In the genomic region with DNA sequence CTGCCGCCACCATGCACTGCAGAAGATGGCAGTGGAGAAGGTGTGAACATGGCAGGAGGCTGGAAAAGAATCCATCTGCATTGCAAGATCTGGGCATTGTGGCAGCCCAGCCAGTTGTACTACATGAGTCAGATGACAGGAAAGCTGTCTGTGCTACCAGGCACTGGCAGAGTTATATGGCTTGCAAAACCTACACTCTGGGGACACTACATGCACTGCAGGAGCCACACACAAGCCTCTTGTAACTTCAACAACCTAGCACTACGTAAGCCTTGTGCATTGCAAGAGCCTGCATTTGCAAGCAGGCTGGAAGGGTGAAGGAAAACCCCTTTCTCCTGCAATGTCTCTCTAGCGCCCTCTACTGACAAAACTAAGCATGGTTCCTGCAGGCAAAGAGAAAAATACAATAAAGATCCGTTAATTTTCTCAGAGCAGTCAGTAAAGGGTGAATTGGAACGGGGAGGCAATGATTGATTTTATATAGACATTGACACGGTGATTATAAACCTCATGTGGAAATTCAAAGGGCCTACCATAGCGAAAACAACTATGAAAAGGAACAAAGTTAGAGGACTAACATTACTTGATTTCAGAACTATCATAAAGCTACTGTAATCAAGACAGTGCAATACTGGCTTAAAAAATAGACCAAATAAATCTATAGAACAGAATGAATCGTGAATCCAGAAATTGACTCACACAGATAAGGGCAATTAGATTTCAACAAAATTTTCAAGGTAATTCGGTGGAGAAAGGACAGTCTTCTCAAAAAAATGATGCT, we compare ENCODE assay signal across 8 cellular contexts. TPM values are rescaled to one million over a fixed set of nuclear protein-coding genes. Genes with fewer than 3 reads are reported as not detected.
DNase-seq lines count a peak whose midpoint lies in the region; ATAC-seq and TF ChIP-seq lines count a peak whose summit lies in the region.

No MANE protein-coding gene starts in this region.

- no peaks in the 10 kb centered on the region for H3K36me3 ChIP-seq in tibial nerve

- H3K4me3 ChIP-seq in epithelial cell of esophagus (ENCODE audit: low read length) (no peak overlapping the region), tibial nerve (no peak overlapping the region)

- ATAC-seq in GM19328 (IDR thresholded peaks at IDR 0.05; ENCODE audit: unreplicated experiment), result peak; percentile 79
- peak; percentile 78 for ATAC-seq in HG03342 (IDR thresholded peaks at IDR 0.05; ENCODE audit: unreplicated experiment)
- ATAC-seq in activated CD8-positive, alpha-beta T cell treated with anti-CD3 and anti-CD28 coated beads, Interleukin-2, amount 10 ng/mL, durations not matched to agents 7 days and 5 days, result peak; percentile 75
- ATAC-seq in naive B cell (ENCODE audit: low read depth in 2 of 2), result peak; percentile 69 to 77

- peak; percentile 99 for TF ChIP-seq CTCF in epithelial cell of esophagus (IDR thresholded peaks at IDR 0.05; ENCODE audit: insufficient read depth, low read depth, low read length, missing control alignments)
- TF ChIP-seq CTCF in tibial nerve (IDR thresholded peaks at IDR 0.05), result peak; percentile 65 to 96 (median 81)

- H3K9me3 ChIP-seq in tibial nerve, result no peaks in the 10 kb centered on the region

- no peak for TF ChIP-seq EP300 in tibial nerve (IDR thresholded peaks at IDR 0.05)

- no peak overlapping the region for H3K27ac Mint-ChIP-seq in activated CD8-positive, alpha-beta T cell treated with anti-CD3 and anti-CD28 coated beads, Interleukin-2, amount 10 ng/mL, durations not matched to agents 7 days and 5 days
- peak overlapping the region in 3 of 6 donors; percentile 5 to 30 (median 26) for H3K27ac Mint-ChIP-seq in naive B cell

- POLR2A ChIA-PET in activated CD8-positive, alpha-beta T cell treated with anti-CD3 and anti-CD28 coated beads, Interleukin-2, amount 10 ng/mL, durations not matched to agents 7 days and 5 days (lab: Charles Lee), result no interaction called here

- peaks cover 14% of the 10 kb centered on the region for H3K4me1 Mint-ChIP-seq in activated CD8-positive, alpha-beta T cell treated with anti-CD3 and anti-CD28 coated beads, Interleukin-2, amount 10 ng/mL, durations not matched to agents 7 days and 5 days (ENCODE audit: low read depth)
- H3K4me1 Mint-ChIP-seq in naive B cell, result peaks cover 0 to 13% (median 9%) of the 10 kb centered on the region in 3 donors

- no peak overlapping the region for H3K4me3 Mint-ChIP-seq in activated CD8-positive, alpha-beta T cell treated with anti-CD3 and anti-CD28 coated beads, Interleukin-2, amount 10 ng/mL, durations not matched to agents 7 days and 5 days
- H3K4me3 Mint-ChIP-seq in naive B cell, result no peak overlapping the region

- TF ChIP-seq POLR2A in tibial nerve (IDR thresholded peaks at IDR 0.05), result no peak

- H3K36me3 Mint-ChIP-seq in activated CD8-positive, alpha-beta T cell treated with anti-CD3 and anti-CD28 coated beads, Interleukin-2, amount 10 ng/mL, durations not matched to agents 7 days and 5 days (ENCODE audit: low read depth), result no peaks in the 10 kb centered on the region
- no peaks in the 10 kb centered on the region for H3K36me3 Mint-ChIP-seq in naive B cell

- H3K4me1 ChIP-seq in tibial nerve, result peaks cover 0 to 10% (median 0%) of the 10 kb centered on the region in 4 donors

- H3K9me3 Mint-ChIP-seq in activated CD8-positive, alpha-beta T cell treated with anti-CD3 and anti-CD28 coated beads, Interleukin-2, amount 10 ng/mL, durations not matched to agents 7 days and 5 days (ENCODE audit: insufficient read depth), result no peaks in the 10 kb centered on the region
- H3K9me3 Mint-ChIP-seq in naive B cell, result peaks cover 0 to 3% (median 1%) of the 10 kb centered on the region in 7 donors

- WGBS in tibial nerve, 2 donors, result 24 to 25% methylated on average over 9 of the region's 9 CpGs

- no peaks in the 10 kb centered on the region for H3K27me3 ChIP-seq in tibial nerve

- no peak overlapping the region for H3K27ac ChIP-seq in tibial nerve

- DNase-seq in CMK (ENCODE audit: low read depth) (peak; percentile 30), NCI-H748 (lab: John Stamatoyannopoulos, UW; ENCODE audit: unreplicated experiment) (peak; percentile 77), epithelial cell of esophagus (ENCODE audit: low read depth) (peak; percentile 73), naive B cell (peak; percentile 53), tibial nerve (ENCODE audit: low spot score in 2 of 2) (peak; percentile 16 to 80)
- peak; percentile 68 for DNase-seq in activated CD8-positive, alpha-beta T cell treated with anti-CD3 and anti-CD28 coated beads, Interleukin-2, amount 10 ng/mL, durations not matched to agents 7 days and 5 days

- peaks cover 17% of the 10 kb centered on the region for H3K27me3 Mint-ChIP-seq in activated CD8-positive, alpha-beta T cell treated with anti-CD3 and anti-CD28 coated beads, Interleukin-2, amount 10 ng/mL, durations not matched to agents 7 days and 5 days (ENCODE audit: low read depth)
- H3K27me3 Mint-ChIP-seq in naive B cell, result peaks cover 0 to 14% (median 6%) of the 10 kb centered on the region in 3 donors

- CTCF ChIA-PET in activated CD8-positive, alpha-beta T cell treated with anti-CD3 and anti-CD28 coated beads, Interleukin-2, amount 10 ng/mL, durations not matched to agents 7 days and 5 days (lab: Charles Lee), result interaction anchor here (0.6 to 2.6 kb wide), 41 partner anchors 8 to 1675 kb away, joined by 3 to 13 read pairs (median 4); no protein-coding TSS in a partner anchor

RNA-seq across cellular contexts. Expression of a gene that starts 26.2 kb away (rescaled TPM):
- not detected for total RNA-seq in activated CD8-positive, alpha-beta T cell treated with anti-CD3 and anti-CD28 coated beads, Interleukin-2, amount 10 ng/mL, durations not matched to agents 7 days and 5 days
- not detected for polyA plus RNA-seq in naive B cell (ENCODE audit: low read depth in 6 of 6)
- total RNA-seq in tibial nerve, result 1 to 10 TPM in 2 of 4 donors, under 1 TPM in 1, not detected in 1; 0.78 to 6.3 (median 4.5) TPM
